In the genomic region with DNA sequence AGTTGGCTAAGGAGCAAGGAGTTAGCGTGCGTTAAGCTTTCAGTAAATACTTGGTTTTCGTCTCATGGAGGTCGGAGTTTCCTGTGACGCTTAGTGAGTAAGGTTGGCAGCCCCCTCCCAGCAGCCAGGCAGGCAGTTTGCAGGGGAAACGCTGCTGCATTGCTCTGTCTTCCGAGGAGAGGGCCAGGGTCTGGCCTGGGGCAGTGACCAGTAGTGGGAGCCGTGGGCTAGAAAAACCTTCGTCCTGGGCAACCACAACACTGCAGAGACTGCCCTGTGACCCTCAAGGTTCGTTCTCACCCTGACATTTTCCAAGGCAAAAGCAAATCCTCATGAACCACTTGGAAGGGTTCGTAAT, we compare ENCODE assay signal across 6 cellular contexts. TPM values are rescaled to one million over a fixed set of nuclear protein-coding genes. Genes with fewer than 3 reads are reported as not detected.
DNase-seq lines count a peak whose midpoint lies in the region; ATAC-seq lines count a peak whose summit lies in the region.

No MANE protein-coding gene starts in this region.

- peak; percentile 2 for ATAC-seq in HG02678 (IDR thresholded peaks at IDR 0.05; ENCODE audit: unreplicated experiment)
- ATAC-seq in activated naive CD4-positive, alpha-beta T cell treated with anti-CD3 and anti-CD28 coated beads, Interleukin-2, amount 50 U/mL, for 72 hours, result peak; percentile 6 to 22
- ATAC-seq in GM21528 (IDR thresholded peaks at IDR 0.05; ENCODE audit: low FRiP score, unreplicated experiment), result no peak
- no peak for ATAC-seq in GM18861 (IDR thresholded peaks at IDR 0.05; ENCODE audit: unreplicated experiment)

- H3K27ac ChIP-seq in mesendoderm (ENCODE audit: low read depth, low read length), result no peak overlapping the region

- no peak overlapping the region for H2AK5ac ChIP-seq in mesendoderm (ENCODE audit: low read length)

- H3K27ac Mint-ChIP-seq in activated naive CD4-positive, alpha-beta T cell treated with anti-CD3 and anti-CD28 coated beads, Interleukin-2, amount 50 U/mL, for 72 hours, result peak overlapping the region; percentile 96 to 97

- H2BK5ac ChIP-seq in mesendoderm (ENCODE audit: low read length), result no peak overlapping the region

- H2BK15ac ChIP-seq in mesendoderm (replicated peaks; ENCODE audit: low read depth), result no peak overlapping the region

- no peak overlapping the region for H4K8ac ChIP-seq in mesendoderm (ENCODE audit: low read depth, low read length)

- no peaks in the 10 kb centered on the region for H3K36me3 ChIP-seq in mesendoderm (ENCODE audit: control insufficient read depth, insufficient read depth, low read length)

- no peak overlapping the region for H4K5ac ChIP-seq in mesendoderm (ENCODE audit: low read length)

- no peak for DNase-seq in activated naive CD4-positive, alpha-beta T cell treated with anti-CD3 and anti-CD28 coated beads, Interleukin-2, amount 50 U/mL, for 72 hours (ENCODE audit: low spot score in 2 of 2)
- DNase-seq in mesendoderm, result no peak
- DNase-seq in NCI-H2107 treated with DMSO at 0.1 percent for 48 hours (lab: John Stamatoyannopoulos, UW; ENCODE audit: unreplicated experiment), result no peak

- no peaks in the 10 kb centered on the region for H3K27me3 ChIP-seq in mesendoderm (ENCODE audit: insufficient read depth, low read length, poor library complexity)

- H3K4me3 ChIP-seq in mesendoderm (ENCODE audit: low read length), result peak overlapping the region; percentile 76

- H2BK120ac ChIP-seq in mesendoderm (ENCODE audit: low read depth, low read length), result no peak overlapping the region

- no peak overlapping the region for H3K18ac ChIP-seq in mesendoderm (ENCODE audit: low read length)

- peak overlapping the region; percentile 6 for H3K23ac ChIP-seq in mesendoderm (ENCODE audit: low read length)

- peaks cover 16 to 17% of the 10 kb centered on the region in 2 donors for H3K36me3 Mint-ChIP-seq in activated naive CD4-positive, alpha-beta T cell treated with anti-CD3 and anti-CD28 coated beads, Interleukin-2, amount 50 U/mL, for 72 hours

- H3K4me2 ChIP-seq in mesendoderm (ENCODE audit: low read length), result peak overlapping the region; percentile 100

- H3K4me1 ChIP-seq in mesendoderm (ENCODE audit: control insufficient read depth, low read depth, low read length), result peaks cover 4% of the 10 kb centered on the region

- peak overlapping the region; percentile 93 for H3K9ac ChIP-seq in mesendoderm (ENCODE audit: low read length)

- H3K9me3 Mint-ChIP-seq in activated naive CD4-positive, alpha-beta T cell treated with anti-CD3 and anti-CD28 coated beads, Interleukin-2, amount 50 U/mL, for 72 hours, result no peaks in the 10 kb centered on the region

- peaks cover 12% of the 10 kb centered on the region for H3K79me1 ChIP-seq in mesendoderm (ENCODE audit: low read length)

- H3K56ac ChIP-seq in mesendoderm (ENCODE audit: low read length), result peak overlapping the region; percentile 97

- no CpG with 5 or more reads among the region's 11 CpGs for WGBS in mesendoderm (ENCODE audit: extremely low coverage, insufficient coverage, low lambda C conversion rate)

- no peak overlapping the region for H3K4ac ChIP-seq in mesendoderm (ENCODE audit: low read depth, low read length)

- peaks cover 22% of the 10 kb centered on the region for H3K79me2 ChIP-seq in mesendoderm (ENCODE audit: control insufficient read depth, insufficient read depth, low read length)

RNA-seq across cellular contexts. Expression of gene TMEM175, which starts 0.4 kb away (rescaled TPM):
- 10 to 100 TPM; 12.1 to 13.9 TPM for total RNA-seq in activated naive CD4-positive, alpha-beta T cell treated with anti-CD3 and anti-CD28 coated beads, Interleukin-2, amount 50 U/mL, for 72 hours
- polyA plus RNA-seq in mesendoderm (2013, experiment 1 of 2), result 3.8 TPM
- 3.0 TPM for polyA plus RNA-seq in mesendoderm (2013, experiment 2 of 2)

RNA-seq across cellular contexts. Expression of gene GAK, which starts 0.6 kb away (rescaled TPM):
- 100 to 1,000 TPM; 124 to 171 TPM for total RNA-seq in activated naive CD4-positive, alpha-beta T cell treated with anti-CD3 and anti-CD28 coated beads, Interleukin-2, amount 50 U/mL, for 72 hours
- polyA plus RNA-seq in mesendoderm (2013, experiment 1 of 2), result 50.4 TPM
- 48.6 TPM for polyA plus RNA-seq in mesendoderm (2013, experiment 2 of 2)

RNA-seq across cellular contexts. Expression of gene DGKQ, which starts 40.7 kb away (rescaled TPM):
- total RNA-seq in activated naive CD4-positive, alpha-beta T cell treated with anti-CD3 and anti-CD28 coated beads, Interleukin-2, amount 50 U/mL, for 72 hours, result 1 to 10 TPM; 7.8 to 7.9 TPM
- polyA plus RNA-seq in mesendoderm (2013, experiment 1 of 2), result 1.9 TPM
- 1.7 TPM for polyA plus RNA-seq in mesendoderm (2013, experiment 2 of 2)

RNA-seq across cellular contexts. Expression of gene IDUA, which starts 54.2 kb away (rescaled TPM):
- 10 to 100 TPM in 1 of 2 donors, 1 to 10 TPM in 1; 8.5 to 23.3 TPM for total RNA-seq in activated naive CD4-positive, alpha-beta T cell treated with anti-CD3 and anti-CD28 coated beads, Interleukin-2, amount 50 U/mL, for 72 hours
- polyA plus RNA-seq in mesendoderm (2013, experiment 1 of 2), result 0.35 TPM
- 0.21 TPM for polyA plus RNA-seq in mesendoderm (2013, experiment 2 of 2)

Comparison
In these comparisons a context has a peak if more than half of its experiments do, and no peak if none do; other contexts are left out.
1. ATAC-seq: peak in HG02678 (single experiment) and activated naive CD4-positive, alpha-beta T cell treated with anti-CD3 and anti-CD28 coated beads, Interleukin-2, amount 50 U/mL, for 72 hours (2 of 2); none in GM21528 (single experiment) and GM18861 (single experiment).